8 cellular contexts compared by ENCODE assay signal in genomic region chr6:129683606-129684322, GRCh38. TPM values are rescaled to one million over a fixed set of nuclear protein-coding genes. Genes with fewer than 3 reads are reported as not detected.
A peak's percentile ranks its signal among the peaks of the same experiment; 100 is the strongest.
DNase-seq lines count a peak whose midpoint lies in the region; ATAC-seq and TF ChIP-seq lines count a peak whose summit lies in the region.

No MANE protein-coding gene starts in this region.

- WGBS in adrenal gland, 4 donors: 16 to 21% (median 18%) methylated on average over 8 of the region's 8 CpGs
- WGBS in spleen, 5 donors: 5 to 13% (median 7%) methylated on average over 8 of the region's 8 CpGs

- H3K27me3 Mint-ChIP-seq in CD14-positive monocyte (ENCODE audit: low read depth in 3 of 3): peaks cover 0 to 2% (median 0%) of the 10 kb centered on the region in 3 donors

- H3K4me3 Mint-ChIP-seq in CD14-positive monocyte: peak overlapping the region; percentile 48 to 84

- peak overlapping the region; percentile 98 to 99 (median 99) for H3K27ac Mint-ChIP-seq in CD14-positive monocyte

- peaks cover 69% of the 10 kb centered on the region for H3K4me1 Mint-ChIP-seq in CD14-positive monocyte

- peaks cover 0 to 2% (median 0%) of the 10 kb centered on the region in 7 donors for H3K9me3 Mint-ChIP-seq in CD14-positive monocyte

- H3K4me3 ChIP-seq in adrenal gland (peak overlapping the region in 1 of 4 donors; percentile 9), spleen (peak overlapping the region in 1 of 8 donors; percentile 37)

- H3K9me3 ChIP-seq in adrenal gland (replicated peaks in 1 of 3): no peaks in the 10 kb centered on the region
- H3K9me3 ChIP-seq in spleen: no peaks in the 10 kb centered on the region

- H3K27me3 ChIP-seq in adrenal gland (no peaks in the 10 kb centered on the region), spleen (replicated peaks in 1 of 7) (no peaks in the 10 kb centered on the region)

- H3K27ac ChIP-seq in adrenal gland: peak overlapping the region; percentile 73 to 90 (median 86)
- H3K27ac ChIP-seq in spleen: peak overlapping the region; percentile 73 to 89 (median 86)

- TF ChIP-seq POLR2A in adrenal gland (IDR thresholded peaks at IDR 0.05) (no peak), spleen (IDR thresholded peaks at IDR 0.05) (no peak)

- peak; percentile 93 for ATAC-seq in GM19395 (IDR thresholded peaks at IDR 0.05; ENCODE audit: unreplicated experiment)
- ATAC-seq in HG03520 (IDR thresholded peaks at IDR 0.05; ENCODE audit: unreplicated experiment): peak; percentile 95

- H3K36me3 Mint-ChIP-seq in CD14-positive monocyte: peaks cover 6 to 10% of the 10 kb centered on the region in 2 donors

- DNase-seq in CD14-positive monocyte (ENCODE audit: low spot score) (peak; percentile 93), SKM-1 (lab: John Stamatoyannopoulos, UW; ENCODE audit: unreplicated experiment) (peak; percentile 88), adrenal gland (peak; percentile 76 to 92 (median 90)), hepatic stellate cell (ENCODE audit: low spot score) (peak; percentile 91), spleen (peak; percentile 91), NCI-H1105 treated with DMSO at 0.1 percent for 48 hours (lab: John Stamatoyannopoulos, UW) (no peak)

- intact Hi-C loops in CD14-positive monocyte (cut with micrococcal nuclease): no loop called here
- intact Hi-C loops in adrenal gland (cut with DNase I): no loop called here
- intact Hi-C loops in spleen (cut with DNase I; ENCODE audit: low total_unique reads): no loop called here

- H3K4me1 ChIP-seq in adrenal gland (replicated peaks in 1 of 2) (peaks cover 28 to 45% of the 10 kb centered on the region in 2 donors), spleen (peaks cover 33 to 83% (median 56%) of the 10 kb centered on the region in 6 donors)

- TF ChIP-seq CTCF in CD14-positive monocyte (IDR thresholded peaks at IDR 0.05) (no peak), adrenal gland (IDR thresholded peaks at IDR 0.05) (no peak), spleen (IDR thresholded peaks at IDR 0.05 in 8 of 11, conservative IDR thresholded peaks at IDR 0.05 in 3 of 11) (no peak)

- H3K36me3 ChIP-seq in adrenal gland (replicated peaks in 1 of 2): no peaks in the 10 kb centered on the region
- H3K36me3 ChIP-seq in spleen: no peaks in the 10 kb centered on the region

RNA-seq across cellular contexts. Expression of gene ARHGAP18, which starts 26.2 kb away (rescaled TPM):
- polyA plus RNA-seq in CD14-positive monocyte (1 to 10 TPM; 3.7 to 5.6 TPM), adrenal gland (10 to 100 TPM; 22.0 to 78.3 (median 27.1) TPM), spleen (1 to 10 TPM; 4.6 to 5.6 (median 5.0) TPM)
- total RNA-seq in adrenal gland (10 to 100 TPM; 50.6 to 90.6 (median 79.8) TPM), spleen (10 to 100 TPM; 13.0 to 18.7 (median 16.1) TPM)
